Comparison of ENCODE assay signal across 10 cellular contexts in the genomic region with DNA sequence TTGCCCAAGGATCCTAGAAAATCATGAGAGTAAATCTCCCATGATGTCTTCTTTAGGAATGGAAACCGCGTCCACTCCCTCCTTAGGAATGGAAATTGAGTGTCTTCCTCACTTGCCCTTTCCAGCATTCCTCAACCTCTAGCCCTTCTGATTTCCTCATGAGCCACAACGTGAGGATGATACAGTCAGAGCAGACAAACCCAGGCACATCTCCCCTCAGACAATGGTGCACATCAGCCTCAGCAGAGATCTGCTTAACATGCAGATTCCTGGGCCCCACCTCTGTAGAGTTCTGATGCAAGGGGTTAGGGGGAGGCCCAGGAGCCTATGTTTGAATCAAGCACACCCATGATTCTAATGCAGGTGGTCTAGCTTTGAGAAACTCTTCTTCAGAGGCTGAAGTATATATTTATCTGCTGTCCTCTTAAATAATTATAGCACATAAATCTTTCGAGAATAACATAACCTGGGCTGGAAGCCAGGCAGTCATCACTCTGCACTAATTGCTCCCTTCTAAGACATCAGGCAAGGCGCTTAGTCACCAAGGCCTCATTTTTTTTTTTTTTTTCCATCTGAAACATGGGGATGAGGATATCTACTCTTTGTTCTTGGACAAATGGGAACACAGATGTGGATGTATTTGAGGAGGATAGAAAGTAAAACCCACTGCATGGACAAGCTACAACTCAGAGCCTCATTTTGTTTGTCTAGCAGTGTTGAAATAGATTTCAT.
A peak's percentile ranks its signal among the peaks of the same experiment; 100 is the strongest.
DNase-seq lines count a peak whose midpoint lies in the region; ATAC-seq, FAIRE-seq and TF ChIP-seq lines count a peak whose summit lies in the region.
"Had no signal": no experiment of that assay in that cellular context is flagged by ENCODE, and none has a peak within 500 bp of the region (broad histone marks: within the 10 kb centered on the region; RNA-seq: fewer than 3 reads in every experiment).

No MANE protein-coding gene starts in this region.

- no peaks in the 10 kb centered on the region for H3K9me3 ChIP-seq in endothelial cell of umbilical vein (replicated peaks; ENCODE audit: control insufficient read depth, insufficient read depth, low read length)
- no peaks in the 10 kb centered on the region for H3K9me3 ChIP-seq in trophoblast cell (ENCODE audit: insufficient read depth, low read depth, low read length)
- H3K9me3 ChIP-seq in CD8-positive, alpha-beta memory T cell (ENCODE audit: low read length): no peaks in the 10 kb centered on the region

- H3K79me1 ChIP-seq in trophoblast cell (ENCODE audit: low read length): no peaks in the 10 kb centered on the region

- no peaks in the 10 kb centered on the region for H3F3A ChIP-seq in GM23338 (replicated peaks; ENCODE audit: low read depth)

- no peaks in the 10 kb centered on the region for H4K20me1 ChIP-seq in GM23338 (replicated peaks; ENCODE audit: insufficient read depth)
- H4K20me1 ChIP-seq in endothelial cell of umbilical vein (replicated peaks; ENCODE audit: control insufficient read depth, extremely low read depth, insufficient read depth, low read length): no peaks in the 10 kb centered on the region

- H4K91ac ChIP-seq in trophoblast cell (ENCODE audit: low read depth, low read length): no peak overlapping the region

- no peak overlapping the region; the same call in 1 of the 2 replicates for H3K27ac ChIP-seq in GM23338 (ENCODE audit: low read depth)
- H3K27ac ChIP-seq in endothelial cell of umbilical vein (ENCODE audit: insufficient read depth, low read depth, low read length): no peak overlapping the region
- H3K27ac ChIP-seq in trophoblast cell (ENCODE audit: low read depth, low read length): peak overlapping the region; percentile 0
- H3K27ac ChIP-seq in CD8-positive, alpha-beta memory T cell (ENCODE audit: low read depth, low read length): no peak overlapping the region

- H4K12ac ChIP-seq in trophoblast cell (ENCODE audit: low read depth, low read length): no peak overlapping the region

- ATAC-seq in GM23338 (peak; percentile 49), HG02973 (IDR thresholded peaks at IDR 0.05; ENCODE audit: unreplicated experiment) (no peak), HG03175 (IDR thresholded peaks at IDR 0.05; ENCODE audit: unreplicated experiment) (no peak)

- TF ChIP-seq CTCF in GM23338 (conservative IDR thresholded peaks at IDR 0.05; ENCODE audit: low read depth in 2 of 2) (no peak), endothelial cell of umbilical vein (IDR thresholded peaks at IDR 0.05; ENCODE audit: extremely low read depth in 1 of 2, insufficient read depth in 1 of 2, low read depth in 1 of 2, low read length in 2 of 2) (no peak)

- H3K4me2 ChIP-seq in GM23338 (0 out of 2 replicates have a peak overlapping the region, but pooled peaks have one; percentile 10), endothelial cell of umbilical vein (ENCODE audit: insufficient read depth, low read length) (no peak overlapping the region), trophoblast cell (ENCODE audit: low read length) (no peak overlapping the region)

- H4K8ac ChIP-seq in trophoblast cell (ENCODE audit: low read depth, low read length): no peak overlapping the region

- H3K79me2 ChIP-seq in GM23338 (replicated peaks; ENCODE audit: insufficient read depth): no peaks in the 10 kb centered on the region
- no peaks in the 10 kb centered on the region for H3K79me2 ChIP-seq in endothelial cell of umbilical vein (ENCODE audit: control insufficient read depth, insufficient read depth, low read length)
- H3K79me2 ChIP-seq in trophoblast cell (ENCODE audit: control insufficient read depth, insufficient read depth, low read length, poor library complexity): no peaks in the 10 kb centered on the region

- peak overlapping the region; percentile 85 for H3K27ac Mint-ChIP-seq in GM23338
- H3K27ac Mint-ChIP-seq in CD8-positive, alpha-beta memory T cell: no peak overlapping the region
- H3K27ac Mint-ChIP-seq: activated CD4-positive, alpha-beta memory T cell treated with anti-CD3 and anti-CD28 coated beads, Interleukin-2, amount 10 ng/mL, durations not matched to agents 7 days and 5 days had no signal

- H3K9ac ChIP-seq in endothelial cell of umbilical vein (replicated peaks; ENCODE audit: extremely low read depth, insufficient read depth, low read length): no peak overlapping the region
- no peak overlapping the region for H3K9ac ChIP-seq in trophoblast cell (ENCODE audit: low read length)

- no peaks in the 10 kb centered on the region for H3K9me3 Mint-ChIP-seq in GM23338
- H3K9me3 Mint-ChIP-seq in CD8-positive, alpha-beta memory T cell: no peaks in the 10 kb centered on the region
- H3K9me3 Mint-ChIP-seq: activated CD4-positive, alpha-beta memory T cell treated with anti-CD3 and anti-CD28 coated beads, Interleukin-2, amount 10 ng/mL, durations not matched to agents 7 days and 5 days had no signal

- no peaks in the 10 kb centered on the region for H3K4me1 ChIP-seq in GM23338 (ENCODE audit: insufficient read depth)
- H3K4me1 ChIP-seq in endothelial cell of umbilical vein (ENCODE audit: control insufficient read depth, extremely low read depth, insufficient read depth, low read length): no peaks in the 10 kb centered on the region
- peaks cover 7 to 16% of the 10 kb centered on the region in 2 experiments for H3K4me1 ChIP-seq in trophoblast cell (ENCODE audit: control insufficient read depth in 1 of 2, insufficient read depth in 2 of 2, low read length in 2 of 2)
- no peaks in the 10 kb centered on the region for H3K4me1 ChIP-seq in CD8-positive, alpha-beta memory T cell (ENCODE audit: insufficient read depth, low read length)

- no peak overlapping the region for H2BK120ac ChIP-seq in trophoblast cell (ENCODE audit: insufficient read depth, low read length, poor library complexity)

- CTCF ChIA-PET in endothelial cell of umbilical vein (lab: Charles Lee): interaction anchor here (1.0 to 1.7 kb wide), 2 partner anchors 9 to 11 kb away, joined by 3 to 4 read pairs; no protein-coding TSS in a partner anchor
- CTCF ChIA-PET in CD8-positive, alpha-beta memory T cell (lab: Charles Lee): no interaction called here

- peaks cover 8% of the 10 kb centered on the region for H3K27me3 Mint-ChIP-seq in GM23338 (ENCODE audit: insufficient read depth, low read depth, poor library complexity)
- H3K27me3 Mint-ChIP-seq in CD8-positive, alpha-beta memory T cell: no peaks in the 10 kb centered on the region
- H3K27me3 Mint-ChIP-seq: activated CD4-positive, alpha-beta memory T cell treated with anti-CD3 and anti-CD28 coated beads, Interleukin-2, amount 10 ng/mL, durations not matched to agents 7 days and 5 days had no signal

- peaks cover 9% of the 10 kb centered on the region; the same call in 1 of the 3 replicates for H3K36me3 Mint-ChIP-seq in GM23338 (ENCODE audit: low read depth)
- no peaks in the 10 kb centered on the region for H3K36me3 Mint-ChIP-seq in CD8-positive, alpha-beta memory T cell

- H2BK5ac ChIP-seq in trophoblast cell (ENCODE audit: low read depth, low read length, poor library complexity): no peak overlapping the region

- no TSS peak for BruUV-seq in endothelial cell of umbilical vein (replicated peaks; lab: Mats Ljungman, UMichigan)

- DNase-seq in GM23338 (ENCODE audit: low spot score): no peak
- DNase-seq in NCI-H748 treated with DMSO at 0.1 percent for 48 hours (lab: John Stamatoyannopoulos, UW): peak; percentile 29
- DNase-seq in endothelial cell of umbilical vein (ENCODE audit: low read depth, low spot score): peak; percentile 84
- peak; percentile 78 to 90 for DNase-seq in trophoblast cell
- no peak for DNase-seq in SIG-M5 treated with dmso at 0.1 percent for 504 hours (lab: John Stamatoyannopoulos, UW; ENCODE audit: unreplicated experiment)
- DNase-seq in CD8-positive, alpha-beta memory T cell: no peak
- DNase-seq: activated CD4-positive, alpha-beta memory T cell treated with anti-CD3 and anti-CD28 coated beads, Interleukin-2, amount 10 ng/mL, durations not matched to agents 7 days and 5 days; stimulated activated CD8-positive, alpha-beta memory T cell treated with anti-CD3 and anti-CD28 coated beads, Interleukin-4, amount 100 ng/mL, for 48 hours had no signal

- H3K4me3 ChIP-seq in GM23338 (no peak overlapping the region), endothelial cell of umbilical vein (replicated peaks in 1 of 3; ENCODE audit: insufficient read depth in 1 of 3, low read depth in 1 of 3, low read length in 3 of 3) (no peak overlapping the region), trophoblast cell (ENCODE audit: low read depth, low read length) (no peak overlapping the region)
- H3K4me3 ChIP-seq in CD8-positive, alpha-beta memory T cell (ENCODE audit: low read length): no peak overlapping the region

- POLR2A ChIA-PET in endothelial cell of umbilical vein (lab: Charles Lee): interaction anchor here (0.7 kb wide), 1 partner anchor 46 kb away, joined by 6 read pairs; no protein-coding TSS in a partner anchor
- POLR2A ChIA-PET in CD8-positive, alpha-beta memory T cell (lab: Charles Lee): no interaction called here

- H3K27me3 ChIP-seq in GM23338 (ENCODE audit: insufficient read depth): no peaks in the 10 kb centered on the region
- no peaks in the 10 kb centered on the region for H3K27me3 ChIP-seq in endothelial cell of umbilical vein (ENCODE audit: control insufficient read depth in 2 of 2, insufficient read depth in 2 of 2, low read length in 2 of 2)
- no peaks in the 10 kb centered on the region for H3K27me3 ChIP-seq in trophoblast cell (ENCODE audit: insufficient read depth, low read length)
- H3K27me3 ChIP-seq in CD8-positive, alpha-beta memory T cell (ENCODE audit: insufficient read depth, low read length, poor library complexity, severe bottlenecking): no peaks in the 10 kb centered on the region

- H3K9me1 ChIP-seq in endothelial cell of umbilical vein (replicated peaks; ENCODE audit: control insufficient read depth, extremely low read depth, insufficient read depth, low read length): no peaks in the 10 kb centered on the region

- no peak overlapping the region for H3K23ac ChIP-seq in trophoblast cell (ENCODE audit: low read length)

- H2AFZ ChIP-seq in GM23338 (no peak overlapping the region), endothelial cell of umbilical vein (ENCODE audit: low read depth, low read length) (no peak overlapping the region), trophoblast cell (ENCODE audit: insufficient read depth, low read length, poor library complexity) (no peak overlapping the region)

- dilution Hi-C loops in endothelial cell of umbilical vein (cut with MboI; ENCODE audit: extremely low pct_ligation_motif_present, low sequenced_read_pairs): no loop called here

- no peak overlapping the region for H3K14ac ChIP-seq in trophoblast cell (ENCODE audit: low read length)

- H3K9me2 ChIP-seq in GM23338 (ENCODE audit: insufficient read depth): no peaks in the 10 kb centered on the region

- WGBS in trophoblast cell (ENCODE audit: extremely low coverage, insufficient coverage, insufficient read length): no CpG with 5 or more reads among the region's 5 CpGs

- no peak overlapping the region for H3K18ac ChIP-seq in trophoblast cell (ENCODE audit: low read length)

- no peak overlapping the region for H3K4ac ChIP-seq in trophoblast cell (ENCODE audit: low read depth, low read length)

- peaks cover 8% of the 10 kb centered on the region for H3K4me1 Mint-ChIP-seq in GM23338
- H3K4me1 Mint-ChIP-seq in CD8-positive, alpha-beta memory T cell: no peaks in the 10 kb centered on the region
- H3K4me1 Mint-ChIP-seq: activated CD4-positive, alpha-beta memory T cell treated with anti-CD3 and anti-CD28 coated beads, Interleukin-2, amount 10 ng/mL, durations not matched to agents 7 days and 5 days had no signal

- H3K4me3 Mint-ChIP-seq in GM23338: no peak overlapping the region
- H3K4me3 Mint-ChIP-seq in CD8-positive, alpha-beta memory T cell: no peak overlapping the region
- H3K4me3 Mint-ChIP-seq: activated CD4-positive, alpha-beta memory T cell treated with anti-CD3 and anti-CD28 coated beads, Interleukin-2, amount 10 ng/mL, durations not matched to agents 7 days and 5 days had no signal

- H2AK5ac ChIP-seq in trophoblast cell (ENCODE audit: low read length): no peak overlapping the region

- H2BK12ac ChIP-seq in trophoblast cell (ENCODE audit: low read length): no peak overlapping the region

- intact Hi-C loops in endothelial cell of umbilical vein (cut with micrococcal nuclease): no loop called here

- no peak for FAIRE-seq in endothelial cell of umbilical vein (lab: Jason Lieb, UNC)

- no peaks in the 10 kb centered on the region for H3K36me3 ChIP-seq in GM23338 (ENCODE audit: insufficient read depth)
- peaks cover 0 to 13% of the 10 kb centered on the region in 2 experiments for H3K36me3 ChIP-seq in endothelial cell of umbilical vein (ENCODE audit: control insufficient read depth in 2 of 2, extremely low read depth in 1 of 2, insufficient read depth in 2 of 2, low read length in 2 of 2)
- peaks cover 28 to 41% of the 10 kb centered on the region in 2 experiments for H3K36me3 ChIP-seq in trophoblast cell (ENCODE audit: control insufficient read depth in 1 of 2, insufficient read depth in 2 of 2, low read length in 2 of 2)
- no peaks in the 10 kb centered on the region for H3K36me3 ChIP-seq in CD8-positive, alpha-beta memory T cell (ENCODE audit: insufficient read depth, low read length)

- no peak for TF ChIP-seq POLR2A in endothelial cell of umbilical vein (IDR thresholded peaks at IDR 0.05; ENCODE audit: low read depth, low read length)

Comparison
In these comparisons a context has a peak if more than half of its experiments do, and no peak if none do; other contexts are left out.
1. DNase-seq: peak in NCI-H748 treated with DMSO at 0.1 percent for 48 hours (single experiment), endothelial cell of umbilical vein (single experiment) and trophoblast cell (2 of 2); none in GM23338 (single experiment), SIG-M5 treated with dmso at 0.1 percent for 504 hours (single experiment) and CD8-positive, alpha-beta memory T cell (0 of 5).